Comparison of ENCODE assay signal across 20 cellular contexts in the genomic region with DNA sequence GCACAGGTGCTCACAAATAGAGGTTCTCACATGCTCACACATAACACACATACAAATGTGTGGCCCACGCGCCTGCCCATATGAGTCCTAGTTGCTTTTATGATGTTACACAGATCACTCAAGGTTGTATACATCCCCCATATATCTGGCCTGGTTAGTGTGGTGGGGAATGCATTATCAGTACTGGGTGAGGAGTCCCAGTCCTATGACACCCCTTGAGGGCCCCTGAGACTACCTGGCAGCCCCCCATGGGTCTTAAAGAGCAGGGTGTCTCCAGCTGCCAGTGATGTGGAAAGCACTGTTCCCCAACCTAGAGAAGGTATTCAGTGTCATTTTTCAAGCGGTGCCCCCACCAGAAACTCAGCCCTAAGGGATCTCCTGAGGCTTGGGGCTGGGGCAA. TPM values are rescaled to one million over a fixed set of nuclear protein-coding genes. Genes with fewer than 3 reads are reported as not detected.
"Had no signal": no experiment of that assay in that cellular context is flagged by ENCODE, and none has a peak within 500 bp of the region (broad histone marks: within the 10 kb centered on the region; RNA-seq: fewer than 3 reads in every experiment).

No MANE protein-coding gene starts in this region.

- FAIRE-seq: urothelium cell line had no signal

- DNase-seq: activated CD4-positive, alpha-beta T cell treated with anti-CD3 and anti-CD28 coated beads, Interleukin-2, amount 10 ng/mL, durations not matched to agents 24 days and 14 days; activated CD4-positive, CD25-positive, alpha-beta regulatory T cell; activated effector memory CD4-positive, alpha-beta T cell treated with anti-CD3 and anti-CD28 coated beads, Interleukin-2, amount 50 U/mL, for 16 hours; activated T-cell treated with anti-CD3 and anti-CD28 coated beads, Interleukin-2, amount 50 U/mL, for 24 hours; central memory CD4-positive, alpha-beta T cell; foreskin fibroblast; hypothalamus; left ventricle myocardium superior had no signal

- H3K4me3 Mint-ChIP-seq: activated CD4-positive, alpha-beta T cell treated with anti-CD3 and anti-CD28 coated beads, Interleukin-2, amount 10 ng/mL, durations not matched to agents 24 days and 14 days; activated naive CD8-positive, alpha-beta T cell; activated T-cell treated with anti-CD3 and anti-CD28 coated beads, Interleukin-2, amount 50 U/mL, for 24 hours; memory B cell; T-helper 2 cell treated with Interferon-gamma antibody and Interleukin-4, amounts not matched to agents 5 μg/mL and 100 μg/mL, for 36 hours had no signal

- H3K36me3 Mint-ChIP-seq: activated naive CD8-positive, alpha-beta T cell; brain had no signal

- ATAC-seq: left ventricle myocardium superior, sciatic nerve had no signal

- H3K27ac ChIP-seq: coronary artery, prostate gland, spleen had no signal

- H3K27ac Mint-ChIP-seq: activated CD4-positive, alpha-beta T cell treated with anti-CD3 and anti-CD28 coated beads, Interleukin-2, amount 10 ng/mL, durations not matched to agents 24 days and 14 days; activated naive CD8-positive, alpha-beta T cell; activated T-cell treated with anti-CD3 and anti-CD28 coated beads, Interleukin-2, amount 50 U/mL, for 24 hours; brain; memory B cell; T-helper 2 cell treated with Interferon-gamma antibody and Interleukin-4, amounts not matched to agents 5 μg/mL and 100 μg/mL, for 36 hours had no signal

- H3K36me3 ChIP-seq: prostate gland, spleen had no signal

- H3K9me3 ChIP-seq: prostate gland, spleen had no signal

- H3K4me3 ChIP-seq: coronary artery, prostate gland, spleen had no signal

- H3K9me3 Mint-ChIP-seq: activated T-cell treated with anti-CD3 and anti-CD28 coated beads, Interleukin-2, amount 50 U/mL, for 24 hours; T-helper 2 cell treated with Interferon-gamma antibody and Interleukin-4, amounts not matched to agents 5 μg/mL and 100 μg/mL, for 36 hours had no signal

RNA-seq across cellular contexts. Expression of gene HAND1, which starts 2.8 kb away (rescaled TPM):
- total RNA-seq: activated CD4-positive, alpha-beta T cell treated with anti-CD3 and anti-CD28 coated beads, Interleukin-2, amount 10 ng/mL, durations not matched to agents 24 days and 14 days; kidney epithelial cell; osteoblast; prostate gland; sciatic nerve; spleen had no signal
- polyA plus RNA-seq: neural cell, spleen had no signal
